ENCODE assay signal across 1 cellular context in genomic region chr12:53500776-53501614, GRCh38.
A peak's percentile ranks its signal among the peaks of the same experiment; 100 is the strongest.
TF ChIP-seq lines count a peak whose summit lies in the region.

TARBP2 (plus strand) TSS chr12:53501283; CDS start chr12:53501409, 126 bp downstream.

TF ChIP-seq in HepG2, 621 proteins besides CTCF, POLR2A, EP300 and RAD21 (continued from another document and continues in another):
- TF ChIP-seq ZNF552 (CRISPR knock-in tag; IDR thresholded peaks at IDR 0.05; ENCODE audit: borderline replicate concordance) (peak; percentile 76; the same call in 1 of the 2 replicates), TEAD3 (CRISPR knock-in tag; optimal IDR thresholded peaks at IDR 0.05; ENCODE audit: borderline replicate concordance) (no peak), PHF21A (CRISPR knock-in tag; IDR thresholded peaks at IDR 0.05) (peak; percentile 65; the same call in 1 of the 2 replicates), ZNF251 (CRISPR knock-in tag; IDR thresholded peaks at IDR 0.05) (no peak), ZNF788 (CRISPR knock-in tag; IDR thresholded peaks at IDR 0.05; ENCODE audit: borderline replicate concordance) (peak; percentile 84; the same call in 1 of the 2 replicates), ZFP91 (CRISPR knock-in tag; IDR thresholded peaks at IDR 0.05; ENCODE audit: borderline replicate concordance) (peak; percentile 85; the same call in 1 of the 2 replicates), WIZ (CRISPR knock-in tag; IDR thresholded peaks at IDR 0.05) (no peak), ZNF362 (CRISPR knock-in tag; IDR thresholded peaks at IDR 0.05; ENCODE audit: borderline replicate concordance) (no peak), YY1 (IDR thresholded peaks at IDR 0.05; ENCODE audit: insufficient read depth, insufficient replicate concordance, low read depth, low read length) (peak; percentile 58), PTBP1 (IDR thresholded peaks at IDR 0.05; ENCODE audit: low read depth, low read length, poor library complexity, severe bottlenecking) (no peak), SIX1 (CRISPR knock-in tag; IDR thresholded peaks at IDR 0.05; ENCODE audit: borderline replicate concordance) (no peak), AGO1 (IDR thresholded peaks at IDR 0.05; ENCODE audit: low read depth, low read length, poor library complexity, severe bottlenecking) (peak; percentile 68), GZF1 (CRISPR knock-in tag; IDR thresholded peaks at IDR 0.05) (no peak), PBX2 (CRISPR knock-in tag; IDR thresholded peaks at IDR 0.05) (no peak), REL (CRISPR knock-in tag; conservative IDR thresholded peaks at IDR 0.05) (0 out of 2 replicates have a peak, but pooled peaks have one; percentile 27), TARDBP (CRISPR knock-in tag; IDR thresholded peaks at IDR 0.05) (peak; percentile 87), ZBTB38 (CRISPR knock-in tag; IDR thresholded peaks at IDR 0.05) (peak; percentile 78), ZNF784 (CRISPR knock-in tag; IDR thresholded peaks at IDR 0.05; ENCODE audit: borderline replicate concordance) (peak; percentile 96; the same call in 1 of the 2 replicates), CBX5 (CRISPR knock-in tag; IDR thresholded peaks at IDR 0.05; ENCODE audit: borderline replicate concordance) (no peak; the same call in 1 of the 2 replicates), TIGD3 (CRISPR knock-in tag; IDR thresholded peaks at IDR 0.05; ENCODE audit: borderline replicate concordance) (no peak), POLR2AphosphoS5 (IDR thresholded peaks at IDR 0.05; ENCODE audit: low read depth, low read length) (peak; percentile 73), TRAFD1 (CRISPR knock-in tag; IDR thresholded peaks at IDR 0.05; ENCODE audit: borderline replicate concordance) (no peak), SIN3A (IDR thresholded peaks at IDR 0.05; ENCODE audit: borderline replicate concordance, low read depth, low read length) (no peak; the same call in 1 of the 2 replicates), TCF12 (IDR thresholded peaks at IDR 0.05) (no peak), TCF12 (CRISPR knock-in tag; IDR thresholded peaks at IDR 0.05) (0 out of 2 replicates have a peak, but pooled peaks have one; percentile 28), ZNF878 (CRISPR knock-in tag; IDR thresholded peaks at IDR 0.05) (0 out of 2 replicates have a peak, but pooled peaks have one; percentile 38), BRCA1 (CRISPR knock-in tag; IDR thresholded peaks at IDR 0.05) (peak; percentile 67; the same call in 1 of the 2 replicates), ZNF20 (CRISPR knock-in tag; IDR thresholded peaks at IDR 0.05) (no peak), IRX3 (CRISPR knock-in tag; IDR thresholded peaks at IDR 0.05; ENCODE audit: borderline replicate concordance, low read depth) (no peak; the same call in 1 of the 2 replicates), ZMYM3 (CRISPR knock-in tag; IDR thresholded peaks at IDR 0.05) (no peak), SMAD9 (CRISPR knock-in tag; IDR thresholded peaks at IDR 0.05) (no peak), HES4 (CRISPR knock-in tag; IDR thresholded peaks at IDR 0.05; ENCODE audit: borderline replicate concordance) (peak; percentile 64; the same call in 1 of the 2 replicates), ATM (IDR thresholded peaks at IDR 0.05; ENCODE audit: borderline replicate concordance) (no peak), CENPBD1 (CRISPR knock-in tag; IDR thresholded peaks at IDR 0.05; ENCODE audit: borderline replicate concordance, low read depth) (no peak), ZNF101 (CRISPR knock-in tag; IDR thresholded peaks at IDR 0.05; ENCODE audit: borderline replicate concordance, low read depth) (no peak), ZNF691 (CRISPR knock-in tag; IDR thresholded peaks at IDR 0.05; ENCODE audit: borderline replicate concordance, low read depth) (peak; percentile 71; the same call in 1 of the 2 replicates), PAWR (CRISPR knock-in tag; IDR thresholded peaks at IDR 0.05; ENCODE audit: borderline replicate concordance) (no peak), SAFB2 (CRISPR knock-in tag; IDR thresholded peaks at IDR 0.05; ENCODE audit: borderline replicate concordance, low read depth) (peak; percentile 93; the same call in 1 of the 2 replicates), ZNF891 (CRISPR knock-in tag; IDR thresholded peaks at IDR 0.05) (peak; percentile 95), ZNF143 (CRISPR knock-in tag; IDR thresholded peaks at IDR 0.05) (peak; percentile 92), MIER3 (CRISPR knock-in tag; IDR thresholded peaks at IDR 0.05; ENCODE audit: borderline replicate concordance) (peak; percentile 27; the same call in 1 of the 2 replicates), REPIN1 (CRISPR knock-in tag; IDR thresholded peaks at IDR 0.05; ENCODE audit: borderline replicate concordance, low read depth) (peak; percentile 93), MED1 (CRISPR knock-in tag; IDR thresholded peaks at IDR 0.05) (peak; percentile 64; the same call in 1 of the 2 replicates), ZNF207 (IDR thresholded peaks at IDR 0.05; ENCODE audit: borderline replicate concordance) (no peak), ZNF737 (CRISPR knock-in tag; IDR thresholded peaks at IDR 0.05; ENCODE audit: borderline replicate concordance) (no peak), ZNF33B (CRISPR knock-in tag; IDR thresholded peaks at IDR 0.05) (peak; percentile 33; the same call in 1 of the 2 replicates), FLYWCH1 (CRISPR knock-in tag; IDR thresholded peaks at IDR 0.05) (no peak), RBM22 (optimal IDR thresholded peaks at IDR 0.05; ENCODE audit: low read length) (no peak), ZNF740 (CRISPR knock-in tag; IDR thresholded peaks at IDR 0.05) (peak; percentile 68; the same call in 1 of the 2 replicates), MED13 (CRISPR knock-in tag; IDR thresholded peaks at IDR 0.05) (peak; percentile 46; the same call in 1 of the 2 replicates), ZNF704 (CRISPR knock-in tag; IDR thresholded peaks at IDR 0.05; ENCODE audit: borderline replicate concordance) (peak; percentile 71; the same call in 1 of the 2 replicates), NFYC (CRISPR knock-in tag; IDR thresholded peaks at IDR 0.05) (peak; percentile 88), MXD1 (CRISPR knock-in tag; IDR thresholded peaks at IDR 0.05) (peak; percentile 95), KLF6 (CRISPR knock-in tag; IDR thresholded peaks at IDR 0.05) (peak; percentile 88), TBL1XR1 (IDR thresholded peaks at IDR 0.05; ENCODE audit: borderline replicate concordance, low read length, partially characterized antibody) (peak; percentile 24), HNRNPUL1 (IDR thresholded peaks at IDR 0.05; ENCODE audit: low read depth, low read length) (no peak), SKIL (CRISPR knock-in tag; IDR thresholded peaks at IDR 0.05; ENCODE audit: borderline replicate concordance) (no peak), SSRP1 (CRISPR knock-in tag; IDR thresholded peaks at IDR 0.05) (no peak), ZBTB21 (CRISPR knock-in tag; IDR thresholded peaks at IDR 0.05) (peak; percentile 90), ZNF530 (CRISPR knock-in tag; IDR thresholded peaks at IDR 0.05; ENCODE audit: low read depth) (no peak), ARNT2 (CRISPR knock-in tag; IDR thresholded peaks at IDR 0.05; ENCODE audit: low read depth) (peak; percentile 79; the same call in 1 of the 2 replicates)
